Comparison of ENCODE assay signal across 1 cellular context in genomic region chr1:156124557-156125483, GRCh38.
A peak's percentile ranks its signal among the peaks of the same experiment; 100 is the strongest.
TF ChIP-seq lines count a peak whose summit lies in the region.

No MANE protein-coding gene starts in this region.

TF ChIP-seq in HEK293, 187 proteins besides CTCF, POLR2A, EP300 and RAD21 (continued from another document):
- no peak for TF ChIP-seq TSHZ1 (tag by site-specific recombination; IDR thresholded peaks at IDR 0.05; ENCODE audit: borderline replicate concordance)
- TF ChIP-seq PATZ1 (tag by site-specific recombination; IDR thresholded peaks at IDR 0.05): peak; percentile 74
- TF ChIP-seq ZXDB (tag by site-specific recombination; IDR thresholded peaks at IDR 0.05): no peak
- no peak for TF ChIP-seq ZNF10 (tag by site-specific recombination; IDR thresholded peaks at IDR 0.05)
- TF ChIP-seq ZNF488 (tag by site-specific recombination; IDR thresholded peaks at IDR 0.05): no peak
- no peak for TF ChIP-seq ZNF140 (tag by site-specific recombination; IDR thresholded peaks at IDR 0.05)
- no peak for TF ChIP-seq ZNF146 (tag by site-specific recombination; IDR thresholded peaks at IDR 0.05)
- no peak for TF ChIP-seq ZNF157 (tag by site-specific recombination; IDR thresholded peaks at IDR 0.05)
- no peak for TF ChIP-seq MYNN (tag by site-specific recombination; IDR thresholded peaks at IDR 0.05; ENCODE audit: borderline replicate concordance)
- TF ChIP-seq ZNF776 (tag by site-specific recombination; IDR thresholded peaks at IDR 0.05; ENCODE audit: borderline replicate concordance): no peak
- TF ChIP-seq PRDM10 (tag by site-specific recombination; IDR thresholded peaks at IDR 0.05): peak; percentile 77
- no peak for TF ChIP-seq ZFP41 (tag by site-specific recombination; IDR thresholded peaks at IDR 0.05; ENCODE audit: borderline replicate concordance)
- peak; percentile 80 for TF ChIP-seq SP7 (tag by site-specific recombination; IDR thresholded peaks at IDR 0.05)
- TF ChIP-seq ZBTB20 (tag by site-specific recombination; IDR thresholded peaks at IDR 0.05): no peak
- no peak for TF ChIP-seq ZNF214 (tag by site-specific recombination; IDR thresholded peaks at IDR 0.05; ENCODE audit: borderline replicate concordance)
- no peak for TF ChIP-seq PRDM1 (tag by site-specific recombination; IDR thresholded peaks at IDR 0.05)
- no peak for TF ChIP-seq ZNF513 (tag by site-specific recombination; IDR thresholded peaks at IDR 0.05)
- TF ChIP-seq ZEB2 (tag by site-specific recombination; IDR thresholded peaks at IDR 0.05): no peak
- peak; percentile 60 for TF ChIP-seq SP2 (tag by site-specific recombination; IDR thresholded peaks at IDR 0.05)
- no peak for TF ChIP-seq ZNF629 (tag by site-specific recombination; IDR thresholded peaks at IDR 0.05)
- TF ChIP-seq ZFP69B (tag by site-specific recombination; IDR thresholded peaks at IDR 0.05): no peak
- TF ChIP-seq ZNF433 (tag by site-specific recombination; IDR thresholded peaks at IDR 0.05; ENCODE audit: low read depth): no peak
- TF ChIP-seq SCRT2 (tag by site-specific recombination; IDR thresholded peaks at IDR 0.05): peak; percentile 67; the same call in 1 of the 2 replicates
- no peak for TF ChIP-seq ZNF596 (tag by site-specific recombination; IDR thresholded peaks at IDR 0.05)
- TF ChIP-seq ZNF423 (tag by site-specific recombination; IDR thresholded peaks at IDR 0.05): no peak
- no peak for TF ChIP-seq REST (tag by site-specific recombination; IDR thresholded peaks at IDR 0.05)
- no peak for TF ChIP-seq ZNF501 (tag by site-specific recombination; IDR thresholded peaks at IDR 0.05)
- peak; percentile 95 for TF ChIP-seq KLF17 (tag by site-specific recombination; IDR thresholded peaks at IDR 0.05)
- peak; percentile 64 for TF ChIP-seq SP3 (tag by site-specific recombination; IDR thresholded peaks at IDR 0.05)
